9 cellular contexts compared by ENCODE assay signal in the genomic region with DNA sequence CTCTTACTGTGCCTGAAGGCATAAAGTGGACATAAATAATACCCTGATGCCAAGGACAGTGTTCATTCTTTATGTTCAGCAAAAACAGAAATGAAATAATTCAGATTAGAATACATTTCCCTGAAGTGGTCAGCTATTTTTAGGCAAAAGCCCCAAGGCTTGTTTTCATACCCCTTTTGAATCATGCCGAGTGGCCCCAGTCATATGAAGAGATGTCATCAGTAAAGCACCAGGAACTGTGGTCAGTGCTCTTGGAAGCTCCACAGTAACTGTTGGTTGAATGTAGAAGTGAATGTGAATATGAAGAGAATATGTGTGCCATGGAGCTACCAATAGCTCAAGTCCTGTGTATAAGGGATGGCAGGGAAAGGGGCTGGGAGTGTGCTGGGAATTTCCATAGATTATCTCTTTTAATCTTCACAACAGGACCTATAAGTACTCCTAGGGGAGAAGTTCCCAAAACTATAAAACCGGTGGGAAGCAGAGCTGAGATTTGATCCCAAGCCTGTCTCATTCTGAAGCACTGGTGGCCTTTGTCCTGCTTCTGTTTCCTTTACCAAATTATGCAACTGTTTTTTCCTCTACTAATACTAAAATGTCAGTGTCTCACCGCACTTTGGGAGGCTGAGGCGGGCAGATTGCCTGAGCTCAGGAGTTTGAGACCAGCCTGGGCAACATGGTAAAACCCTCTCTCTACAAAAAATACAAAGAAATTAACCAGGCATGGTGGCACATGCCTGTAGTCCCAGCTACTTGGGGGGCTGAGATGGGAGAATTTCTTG. TPM values are rescaled to one million over a fixed set of nuclear protein-coding genes. Genes with fewer than 3 reads are reported as not detected.
DNase-seq lines count a peak whose midpoint lies in the region; ATAC-seq and TF ChIP-seq lines count a peak whose summit lies in the region.
"Had no signal": no experiment of that assay in that cellular context is flagged by ENCODE, and none has a peak within 500 bp of the region (broad histone marks: within the 10 kb centered on the region; RNA-seq: fewer than 3 reads in every experiment).

No MANE protein-coding gene starts in this region.

- peak; percentile 70 to 75 for ATAC-seq in activated T-cell treated with anti-CD3 and anti-CD28 coated beads, Interleukin-2, amount 50 U/mL, for 72 hours (replicated peaks in 1 of 2)
- peak; percentile 31 for ATAC-seq in HG03066 (IDR thresholded peaks at IDR 0.05; ENCODE audit: low read depth, unreplicated experiment)

- no peak overlapping the region for H2BK5ac ChIP-seq in mesendoderm (ENCODE audit: low read length)

- H2BK120ac ChIP-seq in mesendoderm (ENCODE audit: low read depth, low read length) = no peak overlapping the region

- H2BK15ac ChIP-seq in mesendoderm (replicated peaks; ENCODE audit: low read depth) = no peak overlapping the region

- H3K36me3 ChIP-seq in mesendoderm (ENCODE audit: control insufficient read depth, insufficient read depth, low read length) = no peaks in the 10 kb centered on the region

- H3K4me3 ChIP-seq in choroid plexus epithelial cell (ENCODE audit: low read depth, low read length) = no peak overlapping the region
- no peak overlapping the region for H3K4me3 ChIP-seq in mesendoderm (ENCODE audit: low read length)

- H3K4me2 ChIP-seq in mesendoderm (ENCODE audit: low read length) = no peak overlapping the region

- no peak overlapping the region for H3K9ac ChIP-seq in mesendoderm (ENCODE audit: low read length)

- H3K4ac ChIP-seq in mesendoderm (ENCODE audit: low read depth, low read length) = no peak overlapping the region

- no peak overlapping the region for H3K18ac ChIP-seq in mesendoderm (ENCODE audit: low read length)

- WGBS in mesendoderm (ENCODE audit: extremely low coverage, insufficient coverage, low lambda C conversion rate) = no CpG with 5 or more reads among the region's 4 CpGs

- no peaks in the 10 kb centered on the region for H3K27me3 ChIP-seq in mesendoderm (ENCODE audit: insufficient read depth, low read length, poor library complexity)

- H3K9me3 Mint-ChIP-seq in activated T-cell treated with anti-CD3 and anti-CD28 coated beads, Interleukin-2, amount 50 U/mL, for 72 hours = no peaks in the 10 kb centered on the region
- H3K9me3 Mint-ChIP-seq: activated T-cell treated with anti-CD3 and anti-CD28 coated beads, Interleukin-2, amount 50 U/mL, for 4 hours had no signal

- TF ChIP-seq CTCF in choroid plexus epithelial cell (conservative IDR thresholded peaks at IDR 0.05; ENCODE audit: low read depth, low read length) = no peak

- H4K8ac ChIP-seq in mesendoderm (ENCODE audit: low read depth, low read length) = no peak overlapping the region

- peak; percentile 38 to 54 for DNase-seq in activated T-cell treated with anti-CD3 and anti-CD28 coated beads, Interleukin-2, amount 50 U/mL, for 72 hours
- no peak for DNase-seq in activated T-cell treated with anti-CD3 and anti-CD28 coated beads, Interleukin-2, amount 50 U/mL, for 1 hour
- DNase-seq in choroid plexus epithelial cell (ENCODE audit: low read depth) (peak; percentile 54), stromal cell of bone marrow (ENCODE audit: low read depth) (peak; percentile 85), NCI-H1048 (lab: John Stamatoyannopoulos, UW) (no peak), mesendoderm (no peak), NCI-H2107 treated with DMSO at 0.1 percent for 48 hours (lab: John Stamatoyannopoulos, UW; ENCODE audit: unreplicated experiment) (no peak)
- DNase-seq: activated T-cell treated with anti-CD3 and anti-CD28 coated beads, Interleukin-2, amount 50 U/mL, for 4 hours had no signal

- no peak overlapping the region for H2AK5ac ChIP-seq in mesendoderm (ENCODE audit: low read length)

- no peak overlapping the region for H3K27ac ChIP-seq in mesendoderm (ENCODE audit: low read depth, low read length)

- H3K4me1 ChIP-seq in mesendoderm (ENCODE audit: control insufficient read depth, low read depth, low read length) = peaks cover 15% of the 10 kb centered on the region

- H3K4me3 Mint-ChIP-seq in activated T-cell treated with anti-CD3 and anti-CD28 coated beads, Interleukin-2, amount 50 U/mL, for 72 hours = peak overlapping the region; percentile 50 to 53
- H3K4me3 Mint-ChIP-seq: activated T-cell treated with anti-CD3 and anti-CD28 coated beads, Interleukin-2, amount 50 U/mL, for 4 hours had no signal

- no peaks in the 10 kb centered on the region for H3K79me1 ChIP-seq in mesendoderm (ENCODE audit: low read length)

- no peak overlapping the region for H4K5ac ChIP-seq in mesendoderm (ENCODE audit: low read length)

- no peak overlapping the region for H3K56ac ChIP-seq in mesendoderm (ENCODE audit: low read length)

- no peak overlapping the region for H3K23ac ChIP-seq in mesendoderm (ENCODE audit: low read length)

- H3K79me2 ChIP-seq in mesendoderm (ENCODE audit: control insufficient read depth, insufficient read depth, low read length) = no peaks in the 10 kb centered on the region

- no peaks in the 10 kb centered on the region for H3K27me3 Mint-ChIP-seq in activated T-cell treated with anti-CD3 and anti-CD28 coated beads, Interleukin-2, amount 50 U/mL, for 72 hours (ENCODE audit: low read depth)

- peak overlapping the region; percentile 91 for H3K27ac Mint-ChIP-seq in activated T-cell treated with anti-CD3 and anti-CD28 coated beads, Interleukin-2, amount 50 U/mL, for 72 hours

- H3K4me1 Mint-ChIP-seq in activated T-cell treated with anti-CD3 and anti-CD28 coated beads, Interleukin-2, amount 50 U/mL, for 72 hours (ENCODE audit: low read depth) = peaks cover 88% of the 10 kb centered on the region

- H3K36me3 Mint-ChIP-seq in activated T-cell treated with anti-CD3 and anti-CD28 coated beads, Interleukin-2, amount 50 U/mL, for 72 hours (ENCODE audit: insufficient read depth in 2 of 2) = no peaks in the 10 kb centered on the region

RNA-seq across cellular contexts. Expression of gene FNIP2, which starts 52.6 kb away (rescaled TPM):
- 10 to 100 TPM; 12.7 to 20.1 TPM for total RNA-seq in activated T-cell treated with anti-CD3 and anti-CD28 coated beads, Interleukin-2, amount 50 U/mL, for 72 hours
- polyA plus RNA-seq in mesendoderm (2013, experiment 1 of 2) = 5.1 TPM
- 4.9 TPM for polyA plus RNA-seq in mesendoderm (2013, experiment 2 of 2)

Comparison
In these comparisons a context has a peak if more than half of its experiments do, and no peak if none do; other contexts are left out.
1. DNase-seq: peak in activated T-cell treated with anti-CD3 and anti-CD28 coated beads, Interleukin-2, amount 50 U/mL, for 72 hours (2 of 2), choroid plexus epithelial cell (single experiment) and stromal cell of bone marrow (single experiment); none in activated T-cell treated with anti-CD3 and anti-CD28 coated beads, Interleukin-2, amount 50 U/mL, for 1 hour (single experiment), NCI-H1048 (single experiment), mesendoderm (single experiment) and NCI-H2107 treated with DMSO at 0.1 percent for 48 hours (single experiment).